ENCODE assay signal across 32 cellular contexts in genomic region chr1:37656881-37657280, GRCh38. TPM values are rescaled to one million over a fixed set of nuclear protein-coding genes. Genes with fewer than 3 reads are reported as not detected.
"Had no signal": no experiment of that assay in that cellular context is flagged by ENCODE, and none has a peak within 500 bp of the region (broad histone marks: within the 10 kb centered on the region; RNA-seq: fewer than 3 reads in every experiment).

No MANE protein-coding gene starts in this region.

- DNase-seq: activated CD4-positive, alpha-beta T cell treated with anti-CD3 and anti-CD28 coated beads for 36 hours; activated CD4-positive, alpha-beta T cell treated with anti-CD3 and anti-CD28 coated beads, Interleukin-2, amount 10 ng/mL, durations not matched to agents 7 days and 5 days; activated CD4-positive, alpha-beta T cell treated with anti-CD3 and anti-CD28 coated beads, Interleukin-2, amount 50 U/mL, for 48 hours; activated CD8-positive, alpha-beta T cell treated with anti-CD3 and anti-CD28 coated beads, Interleukin-2, amount 10 ng/mL, durations not matched to agents 7 days and 5 days; activated gamma-delta T cell; activated naive CD4-positive, alpha-beta T cell treated with Interleukin-2 at 50 U/mL for 16 hours; activated naive CD8-positive, alpha-beta T cell treated with anti-CD3 and anti-CD28 coated beads, Interleukin-2, amount 10 ng/mL, durations not matched to agents 7 days and 5 days; activated T-cell treated with anti-CD3 and anti-CD28 coated beads, Interleukin-2, amount 50 U/mL, for 24 hours; amygdala; Karpas-422; KBM-7; NCI-H1048; NCI-H1105 treated with DMSO at 0.1 percent for 48 hours; NCI-H1436; NCI-H1694; NCI-H1930; NCI-H2081 treated with DMSO at 0.1 percent for 48 hours; NCI-H226; NCI-H446 treated with DMSO at 0.1 percent for 48 hours; NCI-H524; NCI-H69; NK-92 treated with Interleukin-12 subunit alpha and Interleukin-12 subunit beta, amount 100 ng/mL, for 24 hours; OCI-M1; Right ventricle myocardium superior; SW 1271; T-helper 1 cell; T-helper 2 cell; T-helper 9 cell had no signal

- ATAC-seq: activated CD4-positive, alpha-beta T cell treated with anti-CD3 and anti-CD28 coated beads for 36 hours; activated CD8-positive, alpha-beta T cell treated with anti-CD3 and anti-CD28 coated beads, Interleukin-2, amount 10 ng/mL, durations not matched to agents 7 days and 5 days had no signal

- H3K4me1 ChIP-seq: ascending aorta had no signal

- H3K27me3 ChIP-seq: ascending aorta had no signal

- H3K27ac ChIP-seq: ascending aorta, cardiac muscle cell had no signal

- H3K36me3 ChIP-seq: ascending aorta, cardiac muscle cell had no signal

- H3K4me3 ChIP-seq: ascending aorta, cardiac muscle cell had no signal

- H3K9me3 ChIP-seq: ascending aorta had no signal

RNA-seq across cellular contexts. Expression of gene RSPO1, which starts 22.2 kb away (rescaled TPM):
- total RNA-seq: activated CD4-positive, alpha-beta T cell treated with anti-CD3 and anti-CD28 coated beads for 36 hours; activated CD4-positive, alpha-beta T cell treated with anti-CD3 and anti-CD28 coated beads, Interleukin-2, amount 10 ng/mL, durations not matched to agents 7 days and 5 days; activated CD8-positive, alpha-beta T cell treated with anti-CD3 and anti-CD28 coated beads, Interleukin-2, amount 10 ng/mL, durations not matched to agents 7 days and 5 days; activated naive CD8-positive, alpha-beta T cell treated with anti-CD3 and anti-CD28 coated beads, Interleukin-2, amount 10 ng/mL, durations not matched to agents 7 days and 5 days; activated T-helper 2 cell treated with anti-CD3 and anti-CD28 coated beads, Interferon-gamma antibody, Interleukin-2, Interleukin-4, amounts not matched to agents 10 μg/mL and 5 μg/mL and 100 μg/mL, durations not matched to agents 14 hours and 24 hours and 36 hours; ascending aorta; MCF 10A; Right ventricle myocardium superior had no signal
